In the genomic region with DNA sequence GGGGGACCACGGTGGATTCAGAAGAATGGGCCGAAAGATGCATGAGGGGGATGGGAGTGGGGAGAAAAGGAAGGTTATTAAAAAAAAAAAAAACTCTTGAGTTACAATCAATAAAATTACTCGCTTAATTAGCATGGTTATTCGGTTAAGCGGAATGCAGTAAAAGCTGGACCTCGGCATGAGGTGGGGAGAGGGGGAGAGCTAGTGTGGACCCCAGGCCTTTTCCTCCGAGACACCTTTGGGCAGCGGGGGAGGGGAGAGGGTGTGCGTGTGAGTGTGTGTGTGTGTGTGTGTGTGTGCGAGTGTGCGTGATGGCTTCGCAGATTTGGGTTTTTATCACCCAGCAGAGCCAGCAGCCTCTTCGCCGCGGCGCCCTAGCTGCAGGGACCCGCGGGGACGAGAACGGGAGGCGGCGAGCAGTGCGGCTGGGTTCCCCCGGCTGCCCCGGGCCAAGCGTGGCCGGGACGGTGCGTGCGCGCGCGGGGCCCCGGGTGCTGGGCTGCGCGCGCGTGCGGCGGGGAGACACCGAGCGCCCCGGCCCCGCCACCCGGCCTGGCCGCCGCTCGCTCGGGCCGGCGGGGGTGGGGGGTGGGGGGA, we compare ENCODE assay signal across 1 cellular context.
A peak's percentile ranks its signal among the peaks of the same experiment; 100 is the strongest.
TF ChIP-seq lines count a peak whose summit lies in the region.

No MANE protein-coding gene starts in this region.

TF ChIP-seq in K562, 482 proteins besides CTCF, POLR2A, EP300 and RAD21 (continued from another document and continues in another):
- TF ChIP-seq, protein P1, sequence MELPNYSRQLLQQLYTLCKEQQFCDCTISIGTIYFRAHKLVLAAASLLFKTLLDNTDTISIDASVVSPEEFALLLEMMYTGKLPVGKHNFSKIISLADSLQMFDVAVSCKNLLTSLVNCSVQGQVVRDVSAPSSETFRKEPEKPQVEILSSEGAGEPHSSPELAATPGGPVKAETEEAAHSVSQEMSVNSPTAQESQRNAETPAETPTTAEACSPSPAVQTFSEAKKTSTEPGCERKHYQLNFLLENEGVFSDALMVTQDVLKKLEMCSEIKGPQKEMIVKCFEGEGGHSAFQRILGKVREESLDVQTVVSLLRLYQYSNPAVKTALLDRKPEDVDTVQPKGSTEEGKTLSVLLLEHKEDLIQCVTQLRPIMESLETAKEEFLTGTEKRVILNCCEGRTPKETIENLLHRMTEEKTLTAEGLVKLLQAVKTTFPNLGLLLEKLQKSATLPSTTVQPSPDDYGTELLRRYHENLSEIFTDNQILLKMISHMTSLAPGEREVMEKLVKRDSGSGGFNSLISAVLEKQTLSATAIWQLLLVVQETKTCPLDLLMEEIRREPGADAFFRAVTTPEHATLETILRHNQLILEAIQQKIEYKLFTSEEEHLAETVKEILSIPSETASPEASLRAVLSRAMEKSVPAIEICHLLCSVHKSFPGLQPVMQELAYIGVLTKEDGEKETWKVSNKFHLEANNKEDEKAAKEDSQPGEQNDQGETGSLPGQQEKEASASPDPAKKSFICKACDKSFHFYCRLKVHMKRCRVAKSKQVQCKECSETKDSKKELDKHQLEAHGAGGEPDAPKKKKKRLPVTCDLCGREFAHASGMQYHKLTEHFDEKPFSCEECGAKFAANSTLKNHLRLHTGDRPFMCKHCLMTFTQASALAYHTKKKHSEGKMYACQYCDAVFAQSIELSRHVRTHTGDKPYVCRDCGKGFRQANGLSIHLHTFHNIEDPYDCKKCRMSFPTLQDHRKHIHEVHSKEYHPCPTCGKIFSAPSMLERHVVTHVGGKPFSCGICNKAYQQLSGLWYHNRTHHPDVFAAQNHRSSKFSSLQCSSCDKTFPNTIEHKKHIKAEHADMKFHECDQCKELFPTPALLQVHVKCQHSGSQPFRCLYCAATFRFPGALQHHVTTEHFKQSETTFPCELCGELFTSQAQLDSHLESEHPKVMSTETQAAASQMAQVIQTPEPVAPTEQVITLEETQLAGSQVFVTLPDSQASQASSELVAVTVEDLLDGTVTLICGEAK (IDR thresholded peaks at IDR 0.05) = peak; percentile 56; the same call in 1 of the 2 replicates
- TF ChIP-seq, protein P1 (CRISPR knock-in tag; IDR thresholded peaks at IDR 0.05) = no peak
- TF ChIP-seq POLR2B (IDR thresholded peaks at IDR 0.05; ENCODE audit: low read depth, partially characterized antibody) (peak; percentile 32), ARID1B (IDR thresholded peaks at IDR 0.05) (peak; percentile 75), THRB (CRISPR knock-in tag; conservative IDR thresholded peaks at IDR 0.05) (peak; percentile 73; the same call in 1 of the 2 replicates), BCOR (IDR thresholded peaks at IDR 0.05) (peak; percentile 67; the same call in 1 of the 2 replicates), ZFX (CRISPR knock-in tag; IDR thresholded peaks at IDR 0.05) (peak; percentile 61; the same call in 1 of the 2 replicates), GATAD2B (IDR thresholded peaks at IDR 0.05; ENCODE audit: borderline replicate concordance) (peak; percentile 29; the same call in 1 of the 2 replicates), TAF9B (IDR thresholded peaks at IDR 0.05; ENCODE audit: partially characterized antibody) (no peak), NR2C1 (IDR thresholded peaks at IDR 0.05) (no peak), NR2C1 (tag; IDR thresholded peaks at IDR 0.05) (no peak), CREM (IDR thresholded peaks at IDR 0.05; ENCODE audit: low read depth) (peak; percentile 52), NUFIP1 (IDR thresholded peaks at IDR 0.05; ENCODE audit: partially characterized antibody) (no peak), NCOR1 (IDR thresholded peaks at IDR 0.05) (peak; percentile 51; the same call in 1 of the 2 replicates), MIER1 (IDR thresholded peaks at IDR 0.05; ENCODE audit: low read depth) (peak; percentile 65; the same call in 1 of the 2 replicates), CXXC5 (CRISPR knock-in tag; IDR thresholded peaks at IDR 0.05) (peak; percentile 87), ZNF23 (CRISPR knock-in tag; IDR thresholded peaks at IDR 0.05) (no peak)
- TF ChIP-seq, protein P2, sequence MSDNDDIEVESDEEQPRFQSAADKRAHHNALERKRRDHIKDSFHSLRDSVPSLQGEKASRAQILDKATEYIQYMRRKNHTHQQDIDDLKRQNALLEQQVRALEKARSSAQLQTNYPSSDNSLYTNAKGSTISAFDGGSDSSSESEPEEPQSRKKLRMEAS (CRISPR knock-in tag; IDR thresholded peaks at IDR 0.05) = peak; percentile 54; the same call in 1 of the 2 replicates
- TF ChIP-seq, protein P3, sequence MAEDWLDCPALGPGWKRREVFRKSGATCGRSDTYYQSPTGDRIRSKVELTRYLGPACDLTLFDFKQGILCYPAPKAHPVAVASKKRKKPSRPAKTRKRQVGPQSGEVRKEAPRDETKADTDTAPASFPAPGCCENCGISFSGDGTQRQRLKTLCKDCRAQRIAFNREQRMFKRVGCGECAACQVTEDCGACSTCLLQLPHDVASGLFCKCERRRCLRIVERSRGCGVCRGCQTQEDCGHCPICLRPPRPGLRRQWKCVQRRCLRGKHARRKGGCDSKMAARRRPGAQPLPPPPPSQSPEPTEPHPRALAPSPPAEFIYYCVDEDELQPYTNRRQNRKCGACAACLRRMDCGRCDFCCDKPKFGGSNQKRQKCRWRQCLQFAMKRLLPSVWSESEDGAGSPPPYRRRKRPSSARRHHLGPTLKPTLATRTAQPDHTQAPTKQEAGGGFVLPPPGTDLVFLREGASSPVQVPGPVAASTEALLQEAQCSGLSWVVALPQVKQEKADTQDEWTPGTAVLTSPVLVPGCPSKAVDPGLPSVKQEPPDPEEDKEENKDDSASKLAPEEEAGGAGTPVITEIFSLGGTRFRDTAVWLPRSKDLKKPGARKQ (CRISPR knock-in tag; IDR thresholded peaks at IDR 0.05) = no peak
- TF ChIP-seq, protein P4, sequence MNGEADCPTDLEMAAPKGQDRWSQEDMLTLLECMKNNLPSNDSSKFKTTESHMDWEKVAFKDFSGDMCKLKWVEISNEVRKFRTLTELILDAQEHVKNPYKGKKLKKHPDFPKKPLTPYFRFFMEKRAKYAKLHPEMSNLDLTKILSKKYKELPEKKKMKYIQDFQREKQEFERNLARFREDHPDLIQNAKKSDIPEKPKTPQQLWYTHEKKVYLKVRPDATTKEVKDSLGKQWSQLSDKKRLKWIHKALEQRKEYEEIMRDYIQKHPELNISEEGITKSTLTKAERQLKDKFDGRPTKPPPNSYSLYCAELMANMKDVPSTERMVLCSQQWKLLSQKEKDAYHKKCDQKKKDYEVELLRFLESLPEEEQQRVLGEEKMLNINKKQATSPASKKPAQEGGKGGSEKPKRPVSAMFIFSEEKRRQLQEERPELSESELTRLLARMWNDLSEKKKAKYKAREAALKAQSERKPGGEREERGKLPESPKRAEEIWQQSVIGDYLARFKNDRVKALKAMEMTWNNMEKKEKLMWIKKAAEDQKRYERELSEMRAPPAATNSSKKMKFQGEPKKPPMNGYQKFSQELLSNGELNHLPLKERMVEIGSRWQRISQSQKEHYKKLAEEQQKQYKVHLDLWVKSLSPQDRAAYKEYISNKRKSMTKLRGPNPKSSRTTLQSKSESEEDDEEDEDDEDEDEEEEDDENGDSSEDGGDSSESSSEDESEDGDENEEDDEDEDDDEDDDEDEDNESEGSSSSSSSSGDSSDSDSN (IDR thresholded peaks at IDR 0.05; ENCODE audit: borderline replicate concordance in 1 of 2, low read depth in 2 of 2, low read length in 2 of 2) = peak in 1 of 2 experiments; percentile 47; a peak in 2 of 4 replicates
- TF ChIP-seq, protein P5, sequence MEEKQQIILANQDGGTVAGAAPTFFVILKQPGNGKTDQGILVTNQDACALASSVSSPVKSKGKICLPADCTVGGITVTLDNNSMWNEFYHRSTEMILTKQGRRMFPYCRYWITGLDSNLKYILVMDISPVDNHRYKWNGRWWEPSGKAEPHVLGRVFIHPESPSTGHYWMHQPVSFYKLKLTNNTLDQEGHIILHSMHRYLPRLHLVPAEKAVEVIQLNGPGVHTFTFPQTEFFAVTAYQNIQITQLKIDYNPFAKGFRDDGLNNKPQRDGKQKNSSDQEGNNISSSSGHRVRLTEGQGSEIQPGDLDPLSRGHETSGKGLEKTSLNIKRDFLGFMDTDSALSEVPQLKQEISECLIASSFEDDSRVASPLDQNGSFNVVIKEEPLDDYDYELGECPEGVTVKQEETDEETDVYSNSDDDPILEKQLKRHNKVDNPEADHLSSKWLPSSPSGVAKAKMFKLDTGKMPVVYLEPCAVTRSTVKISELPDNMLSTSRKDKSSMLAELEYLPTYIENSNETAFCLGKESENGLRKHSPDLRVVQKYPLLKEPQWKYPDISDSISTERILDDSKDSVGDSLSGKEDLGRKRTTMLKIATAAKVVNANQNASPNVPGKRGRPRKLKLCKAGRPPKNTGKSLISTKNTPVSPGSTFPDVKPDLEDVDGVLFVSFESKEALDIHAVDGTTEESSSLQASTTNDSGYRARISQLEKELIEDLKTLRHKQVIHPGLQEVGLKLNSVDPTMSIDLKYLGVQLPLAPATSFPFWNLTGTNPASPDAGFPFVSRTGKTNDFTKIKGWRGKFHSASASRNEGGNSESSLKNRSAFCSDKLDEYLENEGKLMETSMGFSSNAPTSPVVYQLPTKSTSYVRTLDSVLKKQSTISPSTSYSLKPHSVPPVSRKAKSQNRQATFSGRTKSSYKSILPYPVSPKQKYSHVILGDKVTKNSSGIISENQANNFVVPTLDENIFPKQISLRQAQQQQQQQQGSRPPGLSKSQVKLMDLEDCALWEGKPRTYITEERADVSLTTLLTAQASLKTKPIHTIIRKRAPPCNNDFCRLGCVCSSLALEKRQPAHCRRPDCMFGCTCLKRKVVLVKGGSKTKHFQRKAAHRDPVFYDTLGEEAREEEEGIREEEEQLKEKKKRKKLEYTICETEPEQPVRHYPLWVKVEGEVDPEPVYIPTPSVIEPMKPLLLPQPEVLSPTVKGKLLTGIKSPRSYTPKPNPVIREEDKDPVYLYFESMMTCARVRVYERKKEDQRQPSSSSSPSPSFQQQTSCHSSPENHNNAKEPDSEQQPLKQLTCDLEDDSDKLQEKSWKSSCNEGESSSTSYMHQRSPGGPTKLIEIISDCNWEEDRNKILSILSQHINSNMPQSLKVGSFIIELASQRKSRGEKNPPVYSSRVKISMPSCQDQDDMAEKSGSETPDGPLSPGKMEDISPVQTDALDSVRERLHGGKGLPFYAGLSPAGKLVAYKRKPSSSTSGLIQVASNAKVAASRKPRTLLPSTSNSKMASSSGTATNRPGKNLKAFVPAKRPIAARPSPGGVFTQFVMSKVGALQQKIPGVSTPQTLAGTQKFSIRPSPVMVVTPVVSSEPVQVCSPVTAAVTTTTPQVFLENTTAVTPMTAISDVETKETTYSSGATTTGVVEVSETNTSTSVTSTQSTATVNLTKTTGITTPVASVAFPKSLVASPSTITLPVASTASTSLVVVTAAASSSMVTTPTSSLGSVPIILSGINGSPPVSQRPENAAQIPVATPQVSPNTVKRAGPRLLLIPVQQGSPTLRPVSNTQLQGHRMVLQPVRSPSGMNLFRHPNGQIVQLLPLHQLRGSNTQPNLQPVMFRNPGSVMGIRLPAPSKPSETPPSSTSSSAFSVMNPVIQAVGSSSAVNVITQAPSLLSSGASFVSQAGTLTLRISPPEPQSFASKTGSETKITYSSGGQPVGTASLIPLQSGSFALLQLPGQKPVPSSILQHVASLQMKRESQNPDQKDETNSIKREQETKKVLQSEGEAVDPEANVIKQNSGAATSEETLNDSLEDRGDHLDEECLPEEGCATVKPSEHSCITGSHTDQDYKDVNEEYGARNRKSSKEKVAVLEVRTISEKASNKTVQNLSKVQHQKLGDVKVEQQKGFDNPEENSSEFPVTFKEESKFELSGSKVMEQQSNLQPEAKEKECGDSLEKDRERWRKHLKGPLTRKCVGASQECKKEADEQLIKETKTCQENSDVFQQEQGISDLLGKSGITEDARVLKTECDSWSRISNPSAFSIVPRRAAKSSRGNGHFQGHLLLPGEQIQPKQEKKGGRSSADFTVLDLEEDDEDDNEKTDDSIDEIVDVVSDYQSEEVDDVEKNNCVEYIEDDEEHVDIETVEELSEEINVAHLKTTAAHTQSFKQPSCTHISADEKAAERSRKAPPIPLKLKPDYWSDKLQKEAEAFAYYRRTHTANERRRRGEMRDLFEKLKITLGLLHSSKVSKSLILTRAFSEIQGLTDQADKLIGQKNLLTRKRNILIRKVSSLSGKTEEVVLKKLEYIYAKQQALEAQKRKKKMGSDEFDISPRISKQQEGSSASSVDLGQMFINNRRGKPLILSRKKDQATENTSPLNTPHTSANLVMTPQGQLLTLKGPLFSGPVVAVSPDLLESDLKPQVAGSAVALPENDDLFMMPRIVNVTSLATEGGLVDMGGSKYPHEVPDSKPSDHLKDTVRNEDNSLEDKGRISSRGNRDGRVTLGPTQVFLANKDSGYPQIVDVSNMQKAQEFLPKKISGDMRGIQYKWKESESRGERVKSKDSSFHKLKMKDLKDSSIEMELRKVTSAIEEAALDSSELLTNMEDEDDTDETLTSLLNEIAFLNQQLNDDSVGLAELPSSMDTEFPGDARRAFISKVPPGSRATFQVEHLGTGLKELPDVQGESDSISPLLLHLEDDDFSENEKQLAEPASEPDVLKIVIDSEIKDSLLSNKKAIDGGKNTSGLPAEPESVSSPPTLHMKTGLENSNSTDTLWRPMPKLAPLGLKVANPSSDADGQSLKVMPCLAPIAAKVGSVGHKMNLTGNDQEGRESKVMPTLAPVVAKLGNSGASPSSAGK (IDR thresholded peaks at IDR 0.05) = peak; percentile 62
